1 cellular context compared by ENCODE assay signal in the genomic region with DNA sequence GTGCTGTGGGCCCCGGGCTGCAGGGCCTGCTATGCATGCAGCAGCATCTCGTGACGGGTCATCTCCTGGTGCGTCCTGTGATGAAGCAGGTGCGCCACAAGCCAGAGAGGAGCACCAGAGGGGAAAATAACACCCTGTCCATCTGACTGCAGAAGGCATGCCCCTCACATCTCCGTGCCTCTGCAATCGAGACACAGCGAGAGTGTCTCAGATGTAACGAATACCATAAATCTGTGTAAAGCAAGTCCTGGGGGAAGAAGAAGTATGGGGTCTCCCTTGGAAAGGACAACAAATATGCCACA.
TF ChIP-seq lines count a peak whose summit lies in the region.

No MANE protein-coding gene starts in this region.

TF ChIP-seq in A549, 52 proteins besides CTCF, POLR2A, EP300 and RAD21 (continued from another document):
- TF ChIP-seq GATA3 (IDR thresholded peaks at IDR 0.05; ENCODE audit: borderline replicate concordance): no peak
- no peak for TF ChIP-seq NPAS2 (CRISPR knock-in tag; IDR thresholded peaks at IDR 0.05; ENCODE audit: borderline replicate concordance)
TF ChIP-seq in A549: peak in this region for 0.
